Comparison of ENCODE assay signal across 12 cellular contexts in genomic region chr19:14550201-14550754, GRCh38. TPM values are rescaled to one million over a fixed set of nuclear protein-coding genes. Genes with fewer than 3 reads are reported as not detected.
DNase-seq lines count a peak whose midpoint lies in the region; ATAC-seq and TF ChIP-seq lines count a peak whose summit lies in the region.
"Had no signal": no experiment of that assay in that cellular context is flagged by ENCODE, and none has a peak within 500 bp of the region (broad histone marks: within the 10 kb centered on the region; RNA-seq: fewer than 3 reads in every experiment).

No MANE protein-coding gene starts in this region.

- intact Hi-C loops in colonic mucosa (cut with DNase I) = no loop called here

- peak overlapping the region in 1 of 2 donors; percentile 13 for H3K9ac ChIP-seq in colonic mucosa (ENCODE audit: low read depth in 2 of 2, low read length in 2 of 2)

- no peak overlapping the region for H3K4me3 Mint-ChIP-seq in osteocyte (ENCODE audit: unreplicated experiment)
- H3K4me3 Mint-ChIP-seq in T-helper 2 cell treated with Interferon-gamma antibody and Interleukin-4, amounts not matched to agents 5 μg/mL and 100 μg/mL, for 36 hours = no peak overlapping the region
- H3K4me3 Mint-ChIP-seq: stimulated activated naive CD8-positive, alpha-beta T cell treated with anti-CD3 and anti-CD28 coated beads, Interleukin-15, amount 100 ng/mL, for 72 hours had no signal

- no peaks in the 10 kb centered on the region for H3K27me3 ChIP-seq in colonic mucosa
- H3K27me3 ChIP-seq: cardiac muscle cell had no signal

- no peaks in the 10 kb centered on the region for H3K27me3 Mint-ChIP-seq in osteocyte (ENCODE audit: unreplicated experiment)
- H3K27me3 Mint-ChIP-seq in T-helper 2 cell treated with Interferon-gamma antibody and Interleukin-4, amounts not matched to agents 5 μg/mL and 100 μg/mL, for 36 hours (ENCODE audit: low read depth) = no peaks in the 10 kb centered on the region
- H3K27me3 Mint-ChIP-seq: stimulated activated naive CD8-positive, alpha-beta T cell treated with anti-CD3 and anti-CD28 coated beads, Interleukin-15, amount 100 ng/mL, for 72 hours had no signal

- TF ChIP-seq CTCF in colonic mucosa (IDR thresholded peaks at IDR 0.05) = no peak
- no peak for TF ChIP-seq CTCF in osteocyte (IDR thresholded peaks at IDR 0.05)

- no peaks in the 10 kb centered on the region for H3K9me3 Mint-ChIP-seq in osteocyte (ENCODE audit: unreplicated experiment)
- no peaks in the 10 kb centered on the region for H3K9me3 Mint-ChIP-seq in T-helper 2 cell treated with Interferon-gamma antibody and Interleukin-4, amounts not matched to agents 5 μg/mL and 100 μg/mL, for 36 hours
- H3K9me3 Mint-ChIP-seq: stimulated activated naive CD8-positive, alpha-beta T cell treated with anti-CD3 and anti-CD28 coated beads, Interleukin-15, amount 100 ng/mL, for 72 hours had no signal

- H3K4me1 Mint-ChIP-seq in osteocyte (ENCODE audit: unreplicated experiment) = peaks cover 38% of the 10 kb centered on the region
- H3K4me1 Mint-ChIP-seq in T-helper 2 cell treated with Interferon-gamma antibody and Interleukin-4, amounts not matched to agents 5 μg/mL and 100 μg/mL, for 36 hours (ENCODE audit: low read depth) = peaks cover 9% of the 10 kb centered on the region

- no peak overlapping the region for H3K4me3 ChIP-seq in colonic mucosa
- H3K4me3 ChIP-seq: cardiac muscle cell had no signal

- H3K36me3 ChIP-seq in colonic mucosa = no peaks in the 10 kb centered on the region
- H3K36me3 ChIP-seq: cardiac muscle cell had no signal

- H3K36me3 Mint-ChIP-seq in osteocyte (ENCODE audit: unreplicated experiment) = no peaks in the 10 kb centered on the region
- H3K36me3 Mint-ChIP-seq in T-helper 2 cell treated with Interferon-gamma antibody and Interleukin-4, amounts not matched to agents 5 μg/mL and 100 μg/mL, for 36 hours (ENCODE audit: low read depth) = peaks cover 2% of the 10 kb centered on the region

- DNase-seq in D341Med (ENCODE audit: low spot score) (peak; percentile 22), NCI-H510A treated with DMSO at 0.1 percent for 48 hours (lab: John Stamatoyannopoulos, UW) (peak; percentile 37), colonic mucosa (peak; percentile 88), osteocyte (ENCODE audit: extremely low spot score, unreplicated experiment) (no peak), GOT3 (lab: John Stamatoyannopoulos, UW) (no peak)
- no peak for DNase-seq in T-helper 2 cell treated with Interferon-gamma antibody and Interleukin-4, amounts not matched to agents 5 μg/mL and 100 μg/mL, for 36 hours (ENCODE audit: low spot score)
- DNase-seq in stimulated activated CD4-positive, alpha-beta T cell treated with anti-CD3 and anti-CD28 coated beads, Interleukin-2, amount 100 ng/mL, for 24 hours = no peak
- DNase-seq: hippocampal formation; NCI-H187 treated with DMSO at 0.1 percent for 48 hours; stimulated activated naive CD8-positive, alpha-beta T cell treated with anti-CD3 and anti-CD28 coated beads, Interleukin-15, amount 100 ng/mL, for 72 hours had no signal

- no peak for ATAC-seq in HG02678 (IDR thresholded peaks at IDR 0.05; ENCODE audit: unreplicated experiment)
- ATAC-seq: stimulated activated naive CD8-positive, alpha-beta T cell treated with anti-CD3 and anti-CD28 coated beads, Interleukin-15, amount 100 ng/mL, for 72 hours had no signal

- peaks cover 9% of the 10 kb centered on the region for H3K4me1 ChIP-seq in colonic mucosa

- H3K27ac Mint-ChIP-seq in osteocyte (ENCODE audit: unreplicated experiment) = peak overlapping the region; percentile 31
- H3K27ac Mint-ChIP-seq in T-helper 2 cell treated with Interferon-gamma antibody and Interleukin-4, amounts not matched to agents 5 μg/mL and 100 μg/mL, for 36 hours = no peak overlapping the region

- H3K27ac ChIP-seq in colonic mucosa = peak overlapping the region; percentile 60

- H3K9me3 ChIP-seq in colonic mucosa = no peaks in the 10 kb centered on the region

RNA-seq across cellular contexts. Expression of gene TECR, which starts 20.9 kb away (rescaled TPM):
- total RNA-seq in colonic mucosa (100 to 1,000 TPM; 136 to 201 TPM), osteocyte (136 and 139 TPM in 2 replicates)

RNA-seq across cellular contexts. Expression of gene NDUFB7, which starts 21.6 kb away (rescaled TPM):
- total RNA-seq in colonic mucosa (100 to 1,000 TPM; 216 to 302 TPM), osteocyte (149 and 158 TPM in 2 replicates)

RNA-seq across cellular contexts. Expression of gene DNAJB1, which starts 32.1 kb away (rescaled TPM):
- total RNA-seq in colonic mucosa = 100 to 1,000 TPM; 127 to 148 TPM
- 80.0 and 84.6 TPM in 2 replicates for total RNA-seq in osteocyte

RNA-seq across cellular contexts. Expression of gene CLEC17A, which starts 32.6 kb away (rescaled TPM):
- total RNA-seq in colonic mucosa = under 1 TPM; 0.12 to 0.32 TPM
- total RNA-seq in osteocyte = not detected in 2 replicates
- total RNA-seq: cardiac muscle cell had no signal

RNA-seq across cellular contexts. Expression of gene GIPC1, which starts 54.4 kb away (rescaled TPM):
- total RNA-seq in colonic mucosa (100 to 1,000 TPM; 281 to 404 TPM), osteocyte (89.0 and 90.3 TPM in 2 replicates)

Comparison
In these comparisons a context has a peak if more than half of its experiments do, and no peak if none do; other contexts are left out.
1. DNase-seq: peak in D341Med (single experiment), NCI-H510A treated with DMSO at 0.1 percent for 48 hours (single experiment) and colonic mucosa (single experiment); none in osteocyte (single experiment), T-helper 2 cell treated with Interferon-gamma antibody and Interleukin-4, amounts not matched to agents 5 μg/mL and 100 μg/mL, for 36 hours (single experiment), stimulated activated CD4-positive, alpha-beta T cell treated with anti-CD3 and anti-CD28 coated beads, Interleukin-2, amount 100 ng/mL, for 24 hours (0 of 2) and GOT3 (single experiment).